8 cellular contexts compared by ENCODE assay signal in genomic region chr19:14006085-14006765, GRCh38. TPM values are rescaled to one million over a fixed set of nuclear protein-coding genes. Genes with fewer than 3 reads are reported as not detected.
DNase-seq lines count a peak whose midpoint lies in the region; ATAC-seq, FAIRE-seq and TF ChIP-seq lines count a peak whose summit lies in the region.

RFX1 (minus strand) TSS chr19:14006320; CDS start chr19:13993843, 12,477 bp downstream.

- peaks cover 36% of the 10 kb centered on the region for H3K4me1 Mint-ChIP-seq in T-helper 17 cell

- no peaks in the 10 kb centered on the region for H3K27me3 Mint-ChIP-seq in T-helper 17 cell

- H3K9me3 ChIP-seq in T-helper 17 cell (ENCODE audit: control insufficient read depth, low read length, poor library complexity, severe bottlenecking) (no peaks in the 10 kb centered on the region), heart right ventricle (no peaks in the 10 kb centered on the region), upper lobe of left lung (no peaks in the 10 kb centered on the region)

- no peak for TF ChIP-seq EP300 in upper lobe of left lung (IDR thresholded peaks at IDR 0.05)

- H3K27ac ChIP-seq in heart right ventricle, result peak within 1 kb of the TSS; percentile 95 to 100 (median 99)
- peak within 1 kb of the TSS; percentile 97 to 100 (median 100) for H3K27ac ChIP-seq in upper lobe of left lung

- H3K36me3 ChIP-seq in heart right ventricle (no peaks in the 10 kb centered on the region), upper lobe of left lung (no peaks in the 10 kb centered on the region)

- peaks cover 11 to 46% (median 35%) of the 10 kb centered on the region in 9 donors for H3K4me1 ChIP-seq in heart right ventricle
- peaks cover 33 to 42% (median 39%) of the 10 kb centered on the region in 4 donors for H3K4me1 ChIP-seq in upper lobe of left lung

- peak; percentile 75 for DNase-seq in GM12892 (ENCODE audit: insufficient read length)
- peak; percentile 86 to 96 for DNase-seq in NCI-H187 (lab: John Stamatoyannopoulos, UW)
- peak; percentile 99 to 100 (median 99) for DNase-seq in T-helper 17 cell
- DNase-seq in amniotic stem cell (lab: John Stamatoyannopoulos, UW), result peak; percentile 99
- peak; percentile 100 for DNase-seq in heart right ventricle
- peak; percentile 100 for DNase-seq in pons (ENCODE audit: low spot score)
- DNase-seq in upper lobe of left lung, result peak; percentile 98 to 100

- H3K27me3 ChIP-seq in heart right ventricle (no peaks in the 10 kb centered on the region), upper lobe of left lung (no peaks in the 10 kb centered on the region)

- WGBS in heart right ventricle, 2 donors, result 1% methylated on average over 58 of the region's 58 CpGs
- 0% methylated on average over 19 to 30 of the region's 58 CpGs for WGBS in upper lobe of left lung, 2 donors

- ATAC-seq in HG02943 (IDR thresholded peaks at IDR 0.05; ENCODE audit: low read depth, unreplicated experiment) (peak; percentile 79), T-helper 17 cell (peak; percentile 78), heart right ventricle (peak; percentile 86 to 93 (median 90)), upper lobe of left lung (ENCODE audit: low FRiP score in 2 of 2) (peak; percentile 91 to 97)

- TF ChIP-seq POLR2A in GM12892 (IDR thresholded peaks at IDR 0.05; ENCODE audit: low read depth, low read length), result no peak
- no peak for TF ChIP-seq POLR2A in upper lobe of left lung (IDR thresholded peaks at IDR 0.05)

- H3K4me3 ChIP-seq in heart right ventricle (peak within 1 kb of the TSS; percentile 54 to 94 (median 76)), upper lobe of left lung (peak within 1 kb of the TSS; percentile 72 to 91 (median 83))

- peak within 1 kb of the TSS; percentile 99 for H3K27ac Mint-ChIP-seq in T-helper 17 cell

- H3K4me3 Mint-ChIP-seq in T-helper 17 cell, result peak within 1 kb of the TSS; percentile 93

- no peaks in the 10 kb centered on the region for H3K36me3 Mint-ChIP-seq in T-helper 17 cell (ENCODE audit: low read depth)

- intact Hi-C loops in heart right ventricle (cut with DNase I), result loop anchor here in 3 of 10 donors (1.0 to 10.0 kb wide), 3 partner anchors 51 to 69 kb away; partner anchors contain the start of gene DCAF15 (in 3 of the 3)

- TF ChIP-seq CTCF in heart right ventricle (IDR thresholded peaks at IDR 0.05), result no peak
- TF ChIP-seq CTCF in upper lobe of left lung (IDR thresholded peaks at IDR 0.05), result peak in 1 of 6 experiments; percentile 4

- FAIRE-seq in GM12892 (lab: Jason Lieb, UNC), result peak; percentile 100

RNA-seq across cellular contexts. Expression of gene RFX1, which starts in this region (rescaled TPM):
- polyA plus RNA-seq in GM12892 (2012; ENCODE audit: missing spikeins), result 0.66 TPM
- total RNA-seq in T-helper 17 cell (10 to 100 TPM; 23.3 to 24.7 TPM), heart right ventricle (10 to 100 TPM; 10.4 to 15.8 (median 12.0) TPM), upper lobe of left lung (10 to 100 TPM in 5 of 6 donors, 1 to 10 TPM in 1; 6.0 to 22.3 (median 15.5) TPM)
- polyA plus RNA-seq in heart right ventricle, result 1 to 10 TPM; 2.7 to 5.9 TPM

Comparison
In these comparisons a context has a peak if more than half of its experiments do, and no peak if none do; other contexts are left out.
1. Peak in every context shown above with its lines: DNase-seq, ATAC-seq, H3K4me3 ChIP-seq and H3K27ac ChIP-seq.